ENCODE assay signal across 18 cellular contexts in genomic region chrX:13808293-13808692, GRCh38. TPM values are rescaled to one million over a fixed set of nuclear protein-coding genes. Genes with fewer than 3 reads are reported as not detected.
A peak's percentile ranks its signal among the peaks of the same experiment; 100 is the strongest.
DNase-seq lines count a peak whose midpoint lies in the region; ATAC-seq and TF ChIP-seq lines count a peak whose summit lies in the region.
"Had no signal": no experiment of that assay in that cellular context is flagged by ENCODE, and none has a peak within 500 bp of the region (broad histone marks: within the 10 kb centered on the region; RNA-seq: fewer than 3 reads in every experiment).

No MANE protein-coding gene starts in this region.

- no peaks in the 10 kb centered on the region for H3K9me3 ChIP-seq in BLaER1
- no peaks in the 10 kb centered on the region for H3K9me3 ChIP-seq in HEK293 (ENCODE audit: control insufficient read depth, insufficient read depth, low read depth, low read length)
- no peaks in the 10 kb centered on the region for H3K9me3 ChIP-seq in SJCRH30 (replicated peaks)
- H3K9me3 ChIP-seq: A549; BLaER1 treated with 17β-estradiol and CSF1 and Interleukin-3, amounts not matched to agents 10 nM and 100 nM; HAP-1 had no signal

- H3K9ac ChIP-seq in BLaER1 = no peak overlapping the region
- H3K9ac ChIP-seq: BLaER1 treated with 17β-estradiol and CSF1 and Interleukin-3, amounts not matched to agents 10 nM and 100 nM had no signal

- no peak for ATAC-seq in GM19467 (IDR thresholded peaks at IDR 0.05; ENCODE audit: unreplicated experiment)
- ATAC-seq: A549, T-helper 17 cell had no signal

- TF ChIP-seq CTCF in HEK293 (tag by site-specific recombination; IDR thresholded peaks at IDR 0.05) = no peak

- H3K27ac ChIP-seq in BLaER1 = no peak overlapping the region
- no peak overlapping the region for H3K27ac ChIP-seq in HEK293 (ENCODE audit: extremely low read depth, low read depth, low read length)
- no peak overlapping the region for H3K27ac ChIP-seq in SJCRH30
- no peak overlapping the region for H3K27ac ChIP-seq in substantia nigra (ENCODE audit: low read depth, low read length, poor library complexity, severe bottlenecking)
- H3K27ac ChIP-seq: A549; BLaER1 treated with 17β-estradiol and CSF1 and Interleukin-3, amounts not matched to agents 10 nM and 100 nM; HL-60 had no signal

- 0 out of 2 replicates have a peak, but pooled peaks cover 11% of the 10 kb centered on the region for H3K4me1 ChIP-seq in BLaER1
- H3K4me1 ChIP-seq in HEK293 (ENCODE audit: control insufficient read depth, insufficient read depth, low read length) = no peaks in the 10 kb centered on the region
- H3K4me1 ChIP-seq in SJCRH30 = peaks cover 13% of the 10 kb centered on the region
- H3K4me1 ChIP-seq: A549, HAP-1 had no signal

- H3K4me2 ChIP-seq in BLaER1 = 0 out of 2 replicates have a peak overlapping the region, but pooled peaks have one; percentile 1
- H3K4me2 ChIP-seq: A549 had no signal

- CTCF ChIA-PET in HEK293 (lab: Yijun Ruan, JAX) (no interaction called here), HEK293T (lab: Yijun Ruan, JAX) (no interaction called here)

- peaks cover 9% of the 10 kb centered on the region; the same call in 1 of the 2 replicates for H4K20me1 ChIP-seq in BLaER1

- DNase-seq in NCI-H2171 (lab: John Stamatoyannopoulos, UW) = peak; percentile 62
- peak; percentile 45 to 69 for DNase-seq in SJCRH30
- DNase-seq in GOT3 (lab: John Stamatoyannopoulos, UW) = no peak
- no peak for DNase-seq in HEK293T (ENCODE audit: extremely low spot score)
- DNase-seq in substantia nigra (lab: John Stamatoyannopoulos, UW) = no peak
- DNase-seq: CD8-positive, alpha-beta memory T cell; IMR-90; Karpas-422; NCI-H1048; NCI-H187; T-helper 17 cell had no signal

- H3K4me3 ChIP-seq in BLaER1 (no peak overlapping the region), HEK293 (ENCODE audit: low read depth, low read length) (no peak overlapping the region), SJCRH30 (no peak overlapping the region)
- H3K4me3 ChIP-seq: A549; BLaER1 treated with 17β-estradiol and CSF1 and Interleukin-3, amounts not matched to agents 10 nM and 100 nM; HAP-1 had no signal

- H3K36me3 ChIP-seq in BLaER1 (no peaks in the 10 kb centered on the region), HEK293 (ENCODE audit: control insufficient read depth in 2 of 2, insufficient read depth in 1 of 2, low read length in 2 of 2) (no peaks in the 10 kb centered on the region), SJCRH30 (no peaks in the 10 kb centered on the region)
- H3K36me3 ChIP-seq: BLaER1 treated with 17β-estradiol and CSF1 and Interleukin-3, amounts not matched to agents 10 nM and 100 nM; HAP-1 had no signal

- POLR2A ChIA-PET in HEK293 (lab: Yijun Ruan, JAX) (no interaction called here), HEK293T (lab: Yijun Ruan, JAX) (no interaction called here)

- peaks cover 95% of the 10 kb centered on the region for H3K27me3 ChIP-seq in BLaER1
- no peaks in the 10 kb centered on the region for H3K27me3 ChIP-seq in SJCRH30

TF ChIP-seq in HEK293, 187 proteins besides CTCF, POLR2A, EP300 and RAD21 (continues in another document):
- TF ChIP-seq HOXA7 (CRISPR knock-in tag; IDR thresholded peaks at IDR 0.05; ENCODE audit: borderline replicate concordance) = no peak
- TF ChIP-seq, protein P1, sequence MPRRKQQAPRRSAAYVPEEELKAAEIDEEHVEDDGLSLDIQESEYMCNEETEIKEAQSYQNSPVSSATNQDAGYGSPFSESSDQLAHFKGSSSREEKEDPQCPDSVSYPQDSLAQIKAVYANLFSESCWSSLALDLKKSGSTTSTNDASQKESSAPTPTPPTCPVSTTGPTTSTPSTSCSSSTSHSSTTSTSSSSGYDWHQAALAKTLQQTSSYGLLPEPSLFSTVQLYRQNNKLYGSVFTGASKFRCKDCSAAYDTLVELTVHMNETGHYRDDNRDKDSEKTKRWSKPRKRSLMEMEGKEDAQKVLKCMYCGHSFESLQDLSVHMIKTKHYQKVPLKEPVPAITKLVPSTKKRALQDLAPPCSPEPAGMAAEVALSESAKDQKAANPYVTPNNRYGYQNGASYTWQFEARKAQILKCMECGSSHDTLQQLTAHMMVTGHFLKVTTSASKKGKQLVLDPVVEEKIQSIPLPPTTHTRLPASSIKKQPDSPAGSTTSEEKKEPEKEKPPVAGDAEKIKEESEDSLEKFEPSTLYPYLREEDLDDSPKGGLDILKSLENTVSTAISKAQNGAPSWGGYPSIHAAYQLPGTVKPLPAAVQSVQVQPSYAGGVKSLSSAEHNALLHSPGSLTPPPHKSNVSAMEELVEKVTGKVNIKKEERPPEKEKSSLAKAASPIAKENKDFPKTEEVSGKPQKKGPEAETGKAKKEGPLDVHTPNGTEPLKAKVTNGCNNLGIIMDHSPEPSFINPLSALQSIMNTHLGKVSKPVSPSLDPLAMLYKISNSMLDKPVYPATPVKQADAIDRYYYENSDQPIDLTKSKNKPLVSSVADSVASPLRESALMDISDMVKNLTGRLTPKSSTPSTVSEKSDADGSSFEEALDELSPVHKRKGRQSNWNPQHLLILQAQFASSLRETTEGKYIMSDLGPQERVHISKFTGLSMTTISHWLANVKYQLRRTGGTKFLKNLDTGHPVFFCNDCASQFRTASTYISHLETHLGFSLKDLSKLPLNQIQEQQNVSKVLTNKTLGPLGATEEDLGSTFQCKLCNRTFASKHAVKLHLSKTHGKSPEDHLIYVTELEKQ (tag by site-specific recombination; IDR thresholded peaks at IDR 0.05; ENCODE audit: borderline replicate concordance) = no peak
- no peak for TF ChIP-seq ZNF23 (tag by site-specific recombination; IDR thresholded peaks at IDR 0.05; ENCODE audit: borderline replicate concordance)
- no peak for TF ChIP-seq KLF9 (tag by site-specific recombination; IDR thresholded peaks at IDR 0.05; ENCODE audit: low read depth)
- no peak for TF ChIP-seq ZNF529 (tag by site-specific recombination; IDR thresholded peaks at IDR 0.05; ENCODE audit: insufficient replicate concordance)

TF ChIP-seq in HEK293T, 16 proteins besides CTCF, POLR2A, EP300 and RAD21:
- TF ChIP-seq, protein P2, sequence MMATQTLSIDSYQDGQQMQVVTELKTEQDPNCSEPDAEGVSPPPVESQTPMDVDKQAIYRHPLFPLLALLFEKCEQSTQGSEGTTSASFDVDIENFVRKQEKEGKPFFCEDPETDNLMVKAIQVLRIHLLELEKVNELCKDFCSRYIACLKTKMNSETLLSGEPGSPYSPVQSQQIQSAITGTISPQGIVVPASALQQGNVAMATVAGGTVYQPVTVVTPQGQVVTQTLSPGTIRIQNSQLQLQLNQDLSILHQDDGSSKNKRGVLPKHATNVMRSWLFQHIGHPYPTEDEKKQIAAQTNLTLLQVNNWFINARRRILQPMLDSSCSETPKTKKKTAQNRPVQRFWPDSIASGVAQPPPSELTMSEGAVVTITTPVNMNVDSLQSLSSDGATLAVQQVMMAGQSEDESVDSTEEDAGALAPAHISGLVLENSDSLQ (IDR thresholded peaks at IDR 0.05) = no peak
- no peak for TF ChIP-seq HDGF (IDR thresholded peaks at IDR 0.05; ENCODE audit: borderline replicate concordance)

RNA-seq across cellular contexts. Expression of gene GPM6B, which starts 8.6 kb away (rescaled TPM):
- total RNA-seq in SJCRH30 (2014; rRNA removed; shearing (Covaris generic)) = 85.4 and 89.5 TPM in 2 replicates
- total RNA-seq: CD8-positive, alpha-beta memory T cell; T-helper 17 cell had no signal

Comparison
In these comparisons a context has a peak if more than half of its experiments do, and no peak if none do; other contexts are left out.
1. DNase-seq: peak in NCI-H2171 (single experiment) and SJCRH30 (2 of 2); none in GOT3 (single experiment), HEK293T (single experiment) and substantia nigra (0 of 49).